9 cellular contexts compared by ENCODE assay signal in the genomic region with DNA sequence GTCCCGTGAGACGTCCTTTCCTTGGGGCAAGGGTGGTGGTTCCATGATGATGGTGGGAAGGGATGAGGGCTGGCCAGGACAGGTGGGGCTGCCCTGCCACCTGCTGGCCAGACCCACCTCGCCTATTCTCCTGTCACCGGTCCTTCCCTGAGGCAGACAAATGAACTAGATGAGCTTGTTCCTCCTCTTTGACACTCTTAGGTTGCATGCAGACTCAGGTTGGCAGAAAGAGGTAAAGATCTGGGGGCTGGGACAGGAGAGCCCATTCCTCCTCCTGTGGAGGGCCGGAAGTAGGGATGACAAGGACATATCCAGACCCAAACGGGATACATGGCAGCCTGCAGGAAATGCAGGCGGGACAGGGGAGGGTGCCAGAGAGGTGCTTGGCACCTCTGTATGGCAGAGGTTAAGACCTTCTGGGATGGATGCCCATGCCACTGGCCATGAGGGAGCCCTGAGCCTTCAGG. TPM values are rescaled to one million over a fixed set of nuclear protein-coding genes. Genes with fewer than 3 reads are reported as not detected.
DNase-seq lines count a peak whose midpoint lies in the region; ATAC-seq, FAIRE-seq and TF ChIP-seq lines count a peak whose summit lies in the region.
"Had no signal": no experiment of that assay in that cellular context is flagged by ENCODE, and none has a peak within 500 bp of the region (broad histone marks: within the 10 kb centered on the region; RNA-seq: fewer than 3 reads in every experiment).

No MANE protein-coding gene starts in this region.

- no peak overlapping the region for H2BK5ac ChIP-seq in H1 (ENCODE audit: low read depth, low read length)

- H3K27me3 Mint-ChIP-seq in nephron progenitor cell (ENCODE audit: low read depth, poor library complexity), result peaks cover 31% of the 10 kb centered on the region

- H3K79me2 ChIP-seq in Loucy (ENCODE audit: insufficient read depth, low read length), result no peaks in the 10 kb centered on the region
- no peaks in the 10 kb centered on the region for H3K79me2 ChIP-seq in H1 (ENCODE audit: control insufficient read depth in 1 of 2, insufficient read depth in 2 of 2, low read length in 2 of 2)

- H3K23ac ChIP-seq in H1 (ENCODE audit: insufficient read length), result no peak overlapping the region

- DNase-seq in NCI-H1092 treated with DMSO at 0.1 percent for 48 hours (lab: John Stamatoyannopoulos, UW) (peak; percentile 30), NCI-H1092 (lab: John Stamatoyannopoulos, UW) (no peak), H1 (ENCODE audit: low read depth in 1 of 2, low spot score in 2 of 2) (peak in 1 of 2 experiments; percentile 61), nephron progenitor cell (peak; percentile 46), urothelium cell line (ENCODE audit: low spot score) (peak; percentile 60)
- peak; percentile 41 for DNase-seq in activated CD4-positive, alpha-beta T cell treated with anti-CD3 and anti-CD28 coated beads, Interleukin-2, amount 50 U/mL, for 1 hour

- no peaks in the 10 kb centered on the region for H3K4me1 Mint-ChIP-seq in nephron progenitor cell

- H3K56ac ChIP-seq in H1 (replicated peaks; ENCODE audit: insufficient read length, low read depth, low read length), result no peak overlapping the region

- H3K27ac Mint-ChIP-seq in nephron progenitor cell, result no peak overlapping the region

- ATAC-seq in HG03045 (IDR thresholded peaks at IDR 0.05; ENCODE audit: unreplicated experiment), result no peak

- POLR2A ChIA-PET in H1 (lab: Charles Lee; ENCODE audit: partially characterized antibody), result interaction anchor here (1.0 kb wide), 1 partner anchor 19 kb away, joined by 3 read pairs; no protein-coding TSS in a partner anchor

- CTCF ChIA-PET in H1 (lab: Charles Lee; ENCODE audit: partially characterized antibody), result interaction anchor here (0.6 to 10.9 kb wide), 46 partner anchors 10 to 291 kb away, joined by 3 to 239 read pairs (median 4); partner anchors contain the start of genes ACSBG1, CIB2 and SH2D7

- no peaks in the 10 kb centered on the region for H3K9me3 Mint-ChIP-seq in nephron progenitor cell

- TF ChIP-seq RAD21 in H1 (IDR thresholded peaks at IDR 0.05 in 1 of 2, conservative IDR thresholded peaks at IDR 0.05 in 1 of 2; ENCODE audit: low read depth in 2 of 2, low read length in 2 of 2), result peak; percentile 86 to 87

- H3K9me2 ChIP-seq in Loucy (replicated peaks; ENCODE audit: low read depth, low read length), result no peaks in the 10 kb centered on the region

- TF ChIP-seq POLR2A in H1 (IDR thresholded peaks at IDR 0.05; ENCODE audit: control extremely low read depth in 1 of 2, low read depth in 2 of 2, low read length in 2 of 2), result no peak

- no peak overlapping the region for H2BK12ac ChIP-seq in H1 (ENCODE audit: low read depth, low read length)

- H2BK15ac ChIP-seq in H1 (ENCODE audit: low read length), result no peak overlapping the region

- H3K36me3 Mint-ChIP-seq in nephron progenitor cell (ENCODE audit: low read depth), result no peaks in the 10 kb centered on the region

- H3K9me3 ChIP-seq in Loucy (ENCODE audit: insufficient read depth, low read depth, low read length) (no peaks in the 10 kb centered on the region), H1 (ENCODE audit: insufficient read depth in 2 of 2, low read depth in 1 of 2, low read length in 1 of 2) (no peaks in the 10 kb centered on the region)

- H3K79me1 ChIP-seq in H1 (ENCODE audit: low read depth, low read length), result no peaks in the 10 kb centered on the region

- H3K36me3 ChIP-seq in Loucy (ENCODE audit: insufficient read depth, low read length) (no peaks in the 10 kb centered on the region), H1 (ENCODE audit: control insufficient read depth in 2 of 4, insufficient read depth in 4 of 4, low read length in 3 of 4) (no peaks in the 10 kb centered on the region)
- H3K36me3 ChIP-seq: BLaER1 treated with 17β-estradiol and CSF1 and Interleukin-3, amounts not matched to agents 10 nM and 100 nM had no signal

- no peak overlapping the region for H2AK5ac ChIP-seq in H1 (ENCODE audit: low read depth, low read length)

- H2BK20ac ChIP-seq in H1 (ENCODE audit: low read length), result no peak overlapping the region

- H4K8ac ChIP-seq in H1 (ENCODE audit: extremely low read depth, insufficient read depth, low read length), result no peak overlapping the region

- H3K4me3 ChIP-seq in Loucy (ENCODE audit: low read length, poor library complexity, severe bottlenecking) (no peak overlapping the region), H1 (ENCODE audit: extremely low read depth in 1 of 4, insufficient read depth in 2 of 4, low read depth in 3 of 4, low read length in 4 of 4) (no peak overlapping the region)
- H3K4me3 ChIP-seq: BLaER1 treated with 17β-estradiol and CSF1 and Interleukin-3, amounts not matched to agents 10 nM and 100 nM had no signal

- no peak overlapping the region for H2BK120ac ChIP-seq in H1 (replicated peaks; ENCODE audit: low read depth, low read length)

- no peak overlapping the region for H3K14ac ChIP-seq in H1 (ENCODE audit: insufficient read length)

- H3F3A ChIP-seq in Loucy (ENCODE audit: low read depth), result no peaks in the 10 kb centered on the region

- no peaks in the 10 kb centered on the region for H3K4me1 ChIP-seq in Loucy (ENCODE audit: insufficient read depth, low read length, poor library complexity, severe bottlenecking)
- H3K4me1 ChIP-seq in H1 (replicated peaks in 1 of 4; ENCODE audit: control insufficient read depth in 3 of 4, insufficient read depth in 4 of 4, low read length in 3 of 4), result no peaks in the 10 kb centered on the region
- H3K4me1 ChIP-seq: BLaER1 treated with 17β-estradiol and CSF1 and Interleukin-3, amounts not matched to agents 10 nM and 100 nM had no signal

- H3K9ac ChIP-seq in Loucy (ENCODE audit: low read depth, low read length, poor library complexity, severe bottlenecking) (no peak overlapping the region), H1 (replicated peaks in 1 of 4; ENCODE audit: extremely low read depth in 1 of 4, low read depth in 3 of 4, low read length in 3 of 4) (no peak overlapping the region)
- H3K9ac ChIP-seq: BLaER1 treated with 17β-estradiol and CSF1 and Interleukin-3, amounts not matched to agents 10 nM and 100 nM had no signal

- TF ChIP-seq EP300 in H1 (IDR thresholded peaks at IDR 0.05; ENCODE audit: borderline replicate concordance in 1 of 2, low read depth in 2 of 2, low read length in 2 of 2), result no peak

- H3K27me3 ChIP-seq in Loucy (ENCODE audit: insufficient read depth, low read length, poor library complexity, severe bottlenecking) (no peaks in the 10 kb centered on the region), H1 (replicated peaks in 1 of 4; ENCODE audit: control insufficient read depth in 3 of 4, extremely low read depth in 1 of 4, insufficient read depth in 3 of 4, low read length in 3 of 4) (no peaks in the 10 kb centered on the region)
- H3K27me3 ChIP-seq: BLaER1 treated with 17β-estradiol and CSF1 and Interleukin-3, amounts not matched to agents 10 nM and 100 nM had no signal

- WGBS in H1 (ENCODE audit: extremely low coverage in 1 of 2, insufficient coverage in 1 of 2, insufficient read length in 1 of 2, insufficient replicate concordance in 2 of 2, low coverage in 1 of 2, low lambda C conversion rate in 2 of 2, missing lambda C conversion rate in 1 of 2), 2 experiments, result 63% methylated on average over 7 of the region's 7 CpGs; no CpG with 5 or more reads in 1 of the 2 experiments

- TF ChIP-seq CTCF in Loucy (conservative IDR thresholded peaks at IDR 0.05; ENCODE audit: low read length), result peak; percentile 91
- TF ChIP-seq CTCF in H1 (IDR thresholded peaks at IDR 0.05; ENCODE audit: control extremely low read depth in 1 of 3, insufficient read depth in 1 of 3, low read depth in 1 of 3, low read length in 3 of 3), result peak; percentile 87 to 93 (median 90)
- TF ChIP-seq CTCF in nephron progenitor cell (IDR thresholded peaks at IDR 0.05), result peak; percentile 66

- no peak overlapping the region for H4K91ac ChIP-seq in H1 (replicated peaks; ENCODE audit: insufficient read length, low read length)

- H2AFZ ChIP-seq in Loucy (ENCODE audit: low read length), result peak overlapping the region; percentile 2; the same call in 1 of the 2 replicates
- no peak overlapping the region for H2AFZ ChIP-seq in H1 (ENCODE audit: low read length)

- H3K4me3 Mint-ChIP-seq in nephron progenitor cell, result no peak overlapping the region

- H3K18ac ChIP-seq in H1 (ENCODE audit: extremely low read depth, low read length), result no peak overlapping the region

- FAIRE-seq in H1 (lab: Jason Lieb, UNC), result peak; percentile 7
- FAIRE-seq in urothelium cell line (lab: Jason Lieb, UNC), result peak; percentile 86

- H3K23me2 ChIP-seq in H1 (ENCODE audit: low read depth, low read length), result no peaks in the 10 kb centered on the region

- H4K5ac ChIP-seq in H1 (ENCODE audit: insufficient read length, low read depth, low read length), result no peak overlapping the region

- H3K4ac ChIP-seq in H1 (replicated peaks; ENCODE audit: insufficient read length, low read depth, low read length), result no peak overlapping the region

- no peaks in the 10 kb centered on the region for H4K20me1 ChIP-seq in Loucy (ENCODE audit: insufficient read depth, low read length, poor library complexity, severe bottlenecking)
- no peaks in the 10 kb centered on the region for H4K20me1 ChIP-seq in H1 (replicated peaks in 1 of 2; ENCODE audit: control insufficient read depth in 1 of 2, insufficient read depth in 2 of 2, low read length in 2 of 2)
- H4K20me1 ChIP-seq: BLaER1 treated with 17β-estradiol and CSF1 and Interleukin-3, amounts not matched to agents 10 nM and 100 nM had no signal

- H3K27ac ChIP-seq in H1 (ENCODE audit: low read depth, low read length), result no peak overlapping the region
- H3K27ac ChIP-seq: BLaER1 treated with 17β-estradiol and CSF1 and Interleukin-3, amounts not matched to agents 10 nM and 100 nM had no signal

- H3K4me2 ChIP-seq in Loucy (ENCODE audit: low read depth, low read length, poor library complexity, severe bottlenecking) (no peak overlapping the region), H1 (ENCODE audit: insufficient read depth in 1 of 2, low read depth in 2 of 2, low read length in 2 of 2) (no peak overlapping the region)
- H3K4me2 ChIP-seq: BLaER1 treated with 17β-estradiol and CSF1 and Interleukin-3, amounts not matched to agents 10 nM and 100 nM had no signal

RNA-seq across cellular contexts. Expression of gene ACSBG1, which starts 38.6 kb away (rescaled TPM):
- 6.1 and 7.1 TPM in 2 replicates for total RNA-seq in H1 (2021; fragmentation: NEBNext Ultra II Directional; extraction: Animal tissue kit (Norgen Biotek cat#: 25700))
- polyA plus RNA-seq in H1 (2011; rRNA removed), result 5.4 and 11.9 TPM in 2 replicates
- polyA plus RNA-seq in H1 (2011; cell fraction: cytosol; rRNA removed), result 4.9 TPM
- polyA plus RNA-seq in H1 (2011; cell fraction: nucleus; rRNA removed), result 14.8 TPM
- 1.7 to 5.5 TPM (median 3.9 TPM) in 4 replicates for polyA plus RNA-seq in H1 (2012, experiment 1 of 2)
- polyA plus RNA-seq in H1 (2012, experiment 2 of 2), result 2.2 TPM
- polyA plus RNA-seq in H1 (2013, experiment 1 of 2), result 1.9 TPM
- polyA plus RNA-seq in H1 (2013, experiment 2 of 2), result 2.1 TPM
- 8.7 and 9.3 TPM in 2 replicates for polyA minus RNA-seq in H1 (2011; rRNA and poly(A)+ RNA removed)
- 4.8 TPM for polyA minus RNA-seq in H1 (2011; cell fraction: cytosol; rRNA and poly(A)+ RNA removed)
- polyA minus RNA-seq in H1 (2011; cell fraction: nucleus; rRNA and poly(A)+ RNA removed), result 11.9 TPM

RNA-seq across cellular contexts. Expression of gene IDH3A, which starts 46.6 kb away (rescaled TPM):
- total RNA-seq in H1 (2021; fragmentation: NEBNext Ultra II Directional; extraction: Animal tissue kit (Norgen Biotek cat#: 25700)), result 36.8 and 41.5 TPM in 2 replicates
- polyA plus RNA-seq in H1 (2011; rRNA removed), result 15.1 and 23.4 TPM in 2 replicates
- 27.9 TPM for polyA plus RNA-seq in H1 (2011; cell fraction: cytosol; rRNA removed)
- polyA plus RNA-seq in H1 (2011; cell fraction: nucleus; rRNA removed), result 8.5 TPM
- 23.3 to 41.1 TPM (median 25.3 TPM) in 4 replicates for polyA plus RNA-seq in H1 (2012, experiment 1 of 2)
- 2.6 TPM for polyA plus RNA-seq in H1 (2012, experiment 2 of 2)
- polyA plus RNA-seq in H1 (2013, experiment 1 of 2), result 16.8 TPM
- polyA plus RNA-seq in H1 (2013, experiment 2 of 2), result 15.2 TPM
- 24.8 and 45.7 TPM in 2 replicates for polyA minus RNA-seq in H1 (2011; rRNA and poly(A)+ RNA removed)
- 24.2 TPM for polyA minus RNA-seq in H1 (2011; cell fraction: cytosol; rRNA and poly(A)+ RNA removed)
- 16.6 TPM for polyA minus RNA-seq in H1 (2011; cell fraction: nucleus; rRNA and poly(A)+ RNA removed)
